30 cellular contexts compared by ENCODE assay signal in the genomic region with DNA sequence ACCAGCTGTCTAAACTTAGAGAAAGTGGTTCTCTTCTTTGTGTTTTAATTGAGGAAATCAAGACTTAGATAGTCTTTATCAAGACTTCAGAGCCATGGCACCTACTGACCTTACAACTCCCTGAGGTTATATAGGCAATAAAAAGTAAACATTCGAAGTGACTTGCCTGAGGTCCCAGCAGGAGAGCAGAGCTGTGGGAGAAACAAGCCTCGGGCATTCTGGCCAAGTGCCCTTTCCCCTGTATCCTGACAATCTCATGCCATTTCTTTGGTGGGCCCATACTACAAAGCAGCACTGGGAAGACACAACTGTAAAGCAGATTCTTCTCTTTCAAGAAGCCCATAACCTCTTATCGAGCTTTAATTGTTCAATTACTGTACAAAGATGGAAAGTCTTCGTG. TPM values are rescaled to one million over a fixed set of nuclear protein-coding genes. Genes with fewer than 3 reads are reported as not detected.
DNase-seq lines count a peak whose midpoint lies in the region; ATAC-seq and TF ChIP-seq lines count a peak whose summit lies in the region.
"Had no signal": no experiment of that assay in that cellular context is flagged by ENCODE, and none has a peak within 500 bp of the region (broad histone marks: within the 10 kb centered on the region; RNA-seq: fewer than 3 reads in every experiment).

No MANE protein-coding gene starts in this region.

- TF ChIP-seq CTCF in BE2C (IDR thresholded peaks at IDR 0.05; ENCODE audit: low read depth, low read length) (no peak), colonic mucosa (IDR thresholded peaks at IDR 0.05) (no peak), osteocyte (IDR thresholded peaks at IDR 0.05) (no peak)

- no peaks in the 10 kb centered on the region for H3K4me1 ChIP-seq in BE2C
- H3K4me1 ChIP-seq in colonic mucosa: no peaks in the 10 kb centered on the region
- H3K4me1 ChIP-seq: left lung, suprapubic skin had no signal

- H3K9me3 Mint-ChIP-seq in osteocyte (ENCODE audit: unreplicated experiment): no peaks in the 10 kb centered on the region
- no peaks in the 10 kb centered on the region for H3K9me3 Mint-ChIP-seq in activated T-cell treated with anti-CD3 and anti-CD28 coated beads, Interleukin-2, amount 50 U/mL, for 72 hours
- H3K9me3 Mint-ChIP-seq: activated CD4-positive, alpha-beta memory T cell treated with anti-CD3 and anti-CD28 coated beads, Interleukin-2, amount 10 ng/mL, durations not matched to agents 7 days and 5 days; activated T-helper 1 cell treated with anti-CD3 and anti-CD28 coated beads, Interleukin-12 subunit alpha, Interleukin-12 subunit beta, Interleukin-2, Interleukin-4 antibody, amounts not matched to agents 30 ng/mL and 10 ng/mL and 1 ng/mL, durations not matched to agents 14 hours and 24 hours and 36 hours; effector memory CD8-positive, alpha-beta T cell had no signal

- peaks cover 4% of the 10 kb centered on the region for H3K27me3 Mint-ChIP-seq in osteocyte (ENCODE audit: unreplicated experiment)
- peaks cover 6% of the 10 kb centered on the region for H3K27me3 Mint-ChIP-seq in activated T-cell treated with anti-CD3 and anti-CD28 coated beads, Interleukin-2, amount 50 U/mL, for 72 hours (ENCODE audit: low read depth)
- H3K27me3 Mint-ChIP-seq: activated CD4-positive, alpha-beta memory T cell treated with anti-CD3 and anti-CD28 coated beads, Interleukin-2, amount 10 ng/mL, durations not matched to agents 7 days and 5 days; CD8-positive, alpha-beta memory T cell; effector memory CD8-positive, alpha-beta T cell had no signal

- H3K4me1 Mint-ChIP-seq in osteocyte (ENCODE audit: unreplicated experiment): peaks cover 7% of the 10 kb centered on the region
- no peaks in the 10 kb centered on the region for H3K4me1 Mint-ChIP-seq in activated T-cell treated with anti-CD3 and anti-CD28 coated beads, Interleukin-2, amount 50 U/mL, for 72 hours (ENCODE audit: low read depth)
- H3K4me1 Mint-ChIP-seq: activated CD4-positive, alpha-beta memory T cell treated with anti-CD3 and anti-CD28 coated beads, Interleukin-2, amount 10 ng/mL, durations not matched to agents 7 days and 5 days; CD8-positive, alpha-beta memory T cell had no signal

- H3K4me3 Mint-ChIP-seq in osteocyte (ENCODE audit: unreplicated experiment): no peak overlapping the region
- H3K4me3 Mint-ChIP-seq in activated T-cell treated with anti-CD3 and anti-CD28 coated beads, Interleukin-2, amount 50 U/mL, for 72 hours: no peak overlapping the region
- H3K4me3 Mint-ChIP-seq: activated CD4-positive, alpha-beta memory T cell treated with anti-CD3 and anti-CD28 coated beads, Interleukin-2, amount 10 ng/mL, durations not matched to agents 7 days and 5 days; activated T-helper 1 cell treated with anti-CD3 and anti-CD28 coated beads, Interleukin-12 subunit alpha, Interleukin-12 subunit beta, Interleukin-2, Interleukin-4 antibody, amounts not matched to agents 30 ng/mL and 10 ng/mL and 1 ng/mL, durations not matched to agents 14 hours and 24 hours and 36 hours; CD8-positive, alpha-beta memory T cell; effector memory CD8-positive, alpha-beta T cell had no signal

- H3K27me3 ChIP-seq in BE2C (no peaks in the 10 kb centered on the region), colonic mucosa (no peaks in the 10 kb centered on the region)
- H3K27me3 ChIP-seq: left lung, suprapubic skin had no signal

- no peak for ATAC-seq in GM21528 (IDR thresholded peaks at IDR 0.05; ENCODE audit: low FRiP score, unreplicated experiment)
- ATAC-seq in activated T-cell treated with anti-CD3 and anti-CD28 coated beads, Interleukin-2, amount 50 U/mL, for 72 hours (replicated peaks in 1 of 2): no peak
- ATAC-seq: effector memory CD8-positive, alpha-beta T cell; GM12878; left lung; PC-3 had no signal

- no peak overlapping the region for H3K9ac ChIP-seq in colonic mucosa (ENCODE audit: low read depth in 2 of 2, low read length in 2 of 2)
- H3K9ac ChIP-seq: KMS-11 had no signal

- H3K9me3 ChIP-seq in BE2C (no peaks in the 10 kb centered on the region), colonic mucosa (no peaks in the 10 kb centered on the region)
- H3K9me3 ChIP-seq: left lung, suprapubic skin had no signal

- H3K27ac Mint-ChIP-seq in osteocyte (ENCODE audit: unreplicated experiment): peak overlapping the region; percentile 46
- no peak overlapping the region for H3K27ac Mint-ChIP-seq in activated T-cell treated with anti-CD3 and anti-CD28 coated beads, Interleukin-2, amount 50 U/mL, for 72 hours
- H3K27ac Mint-ChIP-seq: activated CD4-positive, alpha-beta memory T cell treated with anti-CD3 and anti-CD28 coated beads, Interleukin-2, amount 10 ng/mL, durations not matched to agents 7 days and 5 days; activated T-helper 1 cell treated with anti-CD3 and anti-CD28 coated beads, Interleukin-12 subunit alpha, Interleukin-12 subunit beta, Interleukin-2, Interleukin-4 antibody, amounts not matched to agents 30 ng/mL and 10 ng/mL and 1 ng/mL, durations not matched to agents 14 hours and 24 hours and 36 hours; CD8-positive, alpha-beta memory T cell; effector memory CD8-positive, alpha-beta T cell had no signal

- peak overlapping the region; percentile 34 for H3K27ac ChIP-seq in colonic mucosa
- H3K27ac ChIP-seq: HL-60, KMS-11, left lung, suprapubic skin had no signal

- no peak overlapping the region for H3K4me3 ChIP-seq in BE2C (ENCODE audit: low read depth, low read length)
- no peak overlapping the region for H3K4me3 ChIP-seq in colonic mucosa
- H3K4me3 ChIP-seq: GM12878, left lung, suprapubic skin had no signal

- H3K36me3 Mint-ChIP-seq in osteocyte (ENCODE audit: unreplicated experiment): no peaks in the 10 kb centered on the region
- H3K36me3 Mint-ChIP-seq in activated T-cell treated with anti-CD3 and anti-CD28 coated beads, Interleukin-2, amount 50 U/mL, for 72 hours (ENCODE audit: insufficient read depth in 2 of 2): no peaks in the 10 kb centered on the region
- H3K36me3 Mint-ChIP-seq: CD8-positive, alpha-beta memory T cell had no signal

- H3K36me3 ChIP-seq in BE2C: no peaks in the 10 kb centered on the region
- no peaks in the 10 kb centered on the region for H3K36me3 ChIP-seq in colonic mucosa
- H3K36me3 ChIP-seq: left lung, suprapubic skin had no signal

- DNase-seq in BE2C (peak; percentile 43), M059J (ENCODE audit: low read depth) (peak; percentile 10), colonic mucosa (peak; percentile 65), osteocyte (ENCODE audit: extremely low spot score, unreplicated experiment) (no peak), epidermal melanocyte (ENCODE audit: insufficient read length, low spot score) (no peak)
- no peak for DNase-seq in activated T-cell treated with anti-CD3 and anti-CD28 coated beads, Interleukin-2, amount 50 U/mL, for 72 hours
- DNase-seq: activated CD4-positive, alpha-beta memory T cell treated with anti-CD3 and anti-CD28 coated beads, Interleukin-2, amount 10 ng/mL, durations not matched to agents 7 days and 5 days; activated CD8-positive, alpha-beta memory T cell treated with anti-CD3 and anti-CD28 coated beads, Interleukin-2, amount 50 U/mL, for 4 hours; activated naive CD4-positive, alpha-beta T cell treated with Interleukin-2 at 50 U/mL for 16 hours; caudate nucleus; CD8-positive, alpha-beta memory T cell; DMS153; effector memory CD8-positive, alpha-beta T cell; erythroblast; GOT3; left lung; mesendoderm; NCI-H1694; NCI-H510A treated with DMSO at 0.1 percent for 48 hours; NK-92 treated with Interleukin-12 subunit alpha and Interleukin-12 subunit beta, amount 100 ng/mL, for 24 hours; PC-3; Right ventricle myocardium superior; stimulated activated naive CD4-positive, alpha-beta T cell treated with Interleukin-2 at 50 U/mL for 16 hours; T-helper 2 cell had no signal

- intact Hi-C loops in colonic mucosa (cut with DNase I): loop anchor here (10.0 kb wide), 1 partner anchor 108 kb away; no protein-coding TSS in a partner anchor

RNA-seq across cellular contexts. Expression of a gene that starts 23.1 kb away (rescaled TPM):
- 2.1 TPM for polyA plus RNA-seq in BE2C (2012; ENCODE audit: insufficient read depth, insufficient read length, low read depth)
- total RNA-seq in M059J (2014; rRNA removed; shearing (Covaris generic)): 0.02 TPM in 1 of 2 replicates, not detected in the other
- total RNA-seq in colonic mucosa (1 to 10 TPM; 1.1 to 1.5 TPM), osteocyte (2.1 and 2.2 TPM in 2 replicates)
- total RNA-seq in activated T-cell treated with anti-CD3 and anti-CD28 coated beads, Interleukin-2, amount 50 U/mL, for 72 hours: not detected
- total RNA-seq: activated CD4-positive, alpha-beta memory T cell treated with anti-CD3 and anti-CD28 coated beads, Interleukin-2, amount 10 ng/mL, durations not matched to agents 7 days and 5 days; activated T-helper 1 cell treated with anti-CD3 and anti-CD28 coated beads, Interleukin-12 subunit alpha, Interleukin-12 subunit beta, Interleukin-2, Interleukin-4 antibody, amounts not matched to agents 30 ng/mL and 10 ng/mL and 1 ng/mL, durations not matched to agents 14 hours and 24 hours and 36 hours; CD8-positive, alpha-beta memory T cell had no signal
- polyA plus RNA-seq: CD8-positive, alpha-beta memory T cell had no signal

Comparison
In these comparisons a context has a peak if more than half of its experiments do, and no peak if none do; other contexts are left out.
1. DNase-seq: peak in BE2C (single experiment), M059J (single experiment) and colonic mucosa (single experiment); none in osteocyte (single experiment), epidermal melanocyte (single experiment) and activated T-cell treated with anti-CD3 and anti-CD28 coated beads, Interleukin-2, amount 50 U/mL, for 72 hours (0 of 2).